In the genomic region with DNA sequence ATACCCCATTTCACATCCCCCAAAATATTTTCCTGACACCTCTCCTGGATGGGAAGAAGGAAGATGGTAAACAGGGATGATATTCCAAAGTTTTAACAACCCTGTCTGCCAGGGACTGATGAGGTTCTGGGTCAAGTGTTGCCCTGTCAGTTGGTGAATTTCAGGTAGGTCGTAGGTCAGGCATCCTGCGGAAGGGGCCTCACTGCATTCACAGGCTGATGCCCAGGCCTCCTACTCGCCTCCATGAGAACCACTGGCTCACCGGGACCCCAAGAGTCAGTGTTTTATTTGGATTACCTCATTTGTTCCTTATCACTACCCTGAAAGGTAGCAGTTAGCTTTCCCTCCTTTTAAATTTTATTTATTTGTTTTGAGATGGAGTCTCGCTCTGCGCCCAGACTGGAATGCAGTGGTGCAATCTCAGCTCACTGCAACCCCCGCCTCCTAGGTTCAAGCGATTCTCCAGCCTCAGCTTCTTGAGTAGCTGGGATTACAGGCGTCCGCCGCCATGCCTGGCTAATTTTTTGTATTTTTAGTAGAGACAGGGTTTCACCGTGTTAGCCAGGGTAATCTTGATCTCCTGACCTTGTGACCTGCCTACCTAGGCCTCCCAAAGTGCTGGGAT, we compare ENCODE assay signal across 21 cellular contexts. TPM values are rescaled to one million over a fixed set of nuclear protein-coding genes. Genes with fewer than 3 reads are reported as not detected.
"Had no signal": no experiment of that assay in that cellular context is flagged by ENCODE, and none has a peak within 500 bp of the region (broad histone marks: within the 10 kb centered on the region; RNA-seq: fewer than 3 reads in every experiment).

No MANE protein-coding gene starts in this region.

- H3K36me3 ChIP-seq: transverse colon had no signal

- H3K4me3 Mint-ChIP-seq: activated CD4-positive, alpha-beta T cell treated with anti-CD3 and anti-CD28 coated beads, Interleukin-2, amount 10 ng/mL, durations not matched to agents 7 days and 5 days; activated naive CD4-positive, alpha-beta T cell treated with anti-CD3 and anti-CD28 coated beads for 36 hours; activated T-helper 17 cell treated with anti-CD3 and anti-CD28 coated beads, Interleukin-2, amount 50 U/mL, for 72 hours; T-helper 17 cell had no signal

- H3K27me3 ChIP-seq: right atrium auricular region, transverse colon had no signal

- DNase-seq: activated CD4-positive, alpha-beta T cell treated with anti-CD3 and anti-CD28 coated beads, Interleukin-2, amount 10 ng/mL, durations not matched to agents 7 days and 5 days; activated naive CD4-positive, alpha-beta T cell treated with anti-CD3 and anti-CD28 coated beads for 36 hours; hypothalamus; kidney glomerular epithelial cell; naive B cell; stimulated activated CD4-positive, alpha-beta T cell treated with anti-CD3 and anti-CD28 coated beads, Interleukin-15, amount 100 ng/mL, for 24 hours; stimulated activated CD4-positive, alpha-beta T cell treated with anti-CD3 and anti-CD28 coated beads, Interleukin-4, amount 100 ng/mL, for 24 hours; stimulated activated naive CD4-positive, alpha-beta T cell; T-helper 17 cell; transverse colon; WERI-Rb-1 had no signal

- H3K27ac Mint-ChIP-seq: activated CD4-positive, alpha-beta T cell treated with anti-CD3 and anti-CD28 coated beads, Interleukin-2, amount 10 ng/mL, durations not matched to agents 7 days and 5 days; activated naive CD4-positive, alpha-beta T cell treated with anti-CD3 and anti-CD28 coated beads for 36 hours; activated T-helper 17 cell treated with anti-CD3 and anti-CD28 coated beads, Interleukin-2, amount 50 U/mL, for 72 hours; T-helper 17 cell had no signal

- H3K9me3 ChIP-seq: right atrium auricular region, transverse colon had no signal

- ATAC-seq: activated T-helper 17 cell treated with anti-CD3 and anti-CD28 coated beads, Interleukin-2, amount 50 U/mL, for 72 hours; esophagus mucosa; T-helper 17 cell had no signal

- H3K27ac ChIP-seq: skin epidermis, transverse colon, WERI-Rb-1 had no signal

- H3K27me3 Mint-ChIP-seq: activated CD4-positive, alpha-beta T cell treated with anti-CD3 and anti-CD28 coated beads, Interleukin-2, amount 10 ng/mL, durations not matched to agents 7 days and 5 days; activated T-helper 17 cell treated with anti-CD3 and anti-CD28 coated beads, Interleukin-2, amount 50 U/mL, for 72 hours; naive B cell; T-helper 17 cell had no signal

- H3K9me3 Mint-ChIP-seq: activated CD4-positive, alpha-beta T cell treated with anti-CD3 and anti-CD28 coated beads, Interleukin-2, amount 10 ng/mL, durations not matched to agents 7 days and 5 days; activated naive CD4-positive, alpha-beta T cell treated with anti-CD3 and anti-CD28 coated beads for 36 hours; activated T-helper 17 cell treated with anti-CD3 and anti-CD28 coated beads, Interleukin-2, amount 50 U/mL, for 72 hours; naive B cell had no signal

- FAIRE-seq: astrocyte had no signal

- H3K4me3 ChIP-seq: lung, right atrium auricular region, skin epidermis, transverse colon had no signal

RNA-seq across cellular contexts. Expression of a gene that starts 12.3 kb away (rescaled TPM):
- total RNA-seq: activated CD4-positive, alpha-beta T cell treated with anti-CD3 and anti-CD28 coated beads, Interleukin-2, amount 10 ng/mL, durations not matched to agents 7 days and 5 days; activated CD8-positive, alpha-beta memory T cell treated with anti-CD3 and anti-CD28 coated beads for 36 hours; activated naive CD4-positive, alpha-beta T cell treated with anti-CD3 and anti-CD28 coated beads for 36 hours; activated T-helper 17 cell treated with anti-CD3 and anti-CD28 coated beads, Interleukin-2, amount 50 U/mL, for 72 hours; astrocyte; esophagus mucosa; glomerular endothelial cell; lung; right atrium auricular region; subcutaneous adipose tissue; T-helper 17 cell; transverse colon had no signal
- polyA plus RNA-seq: adipose tissue, lung had no signal
